ENCODE assay signal across 24 cellular contexts in the genomic region with DNA sequence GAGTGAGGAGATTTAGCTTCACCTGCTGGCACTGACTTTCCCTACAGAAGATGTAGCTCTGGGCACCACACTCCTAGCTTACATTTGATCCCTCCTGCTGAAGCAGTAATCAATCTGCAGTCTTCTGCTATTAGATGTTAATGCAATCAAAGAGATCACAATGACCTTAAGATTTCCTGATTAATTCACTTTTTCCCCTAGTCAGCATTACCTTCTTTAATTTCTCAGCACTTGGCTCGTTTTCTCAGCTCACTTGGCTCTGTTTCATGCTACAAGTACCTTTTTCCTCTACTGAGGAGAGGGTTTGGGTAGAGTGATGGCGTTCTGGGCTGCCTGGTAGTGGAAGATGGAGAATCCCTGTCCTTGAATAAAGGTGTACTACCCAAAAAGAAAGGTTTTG.
A peak's percentile ranks its signal among the peaks of the same experiment; 100 is the strongest.
DNase-seq lines count a peak whose midpoint lies in the region; ATAC-seq, FAIRE-seq and TF ChIP-seq lines count a peak whose summit lies in the region.
"Had no signal": no experiment of that assay in that cellular context is flagged by ENCODE, and none has a peak within 500 bp of the region (broad histone marks: within the 10 kb centered on the region; RNA-seq: fewer than 3 reads in every experiment).

No MANE protein-coding gene starts in this region.

- H2BK5ac ChIP-seq in IMR-90 (ENCODE audit: low read depth, low read length, poor library complexity, severe bottlenecking), result no peak overlapping the region

- WGBS in A549 (ENCODE audit: missing lambda C conversion rate), result 0% methylated on average over 2 of the region's 2 CpGs
- WGBS in IMR-90 (ENCODE audit: extremely low coverage in 2 of 2, insufficient read length in 1 of 2), 2 experiments, result no CpG with 5 or more reads among the region's 2 CpGs

- no peak overlapping the region for H3K14ac ChIP-seq in IMR-90 (replicated peaks; ENCODE audit: low read depth, low read length)

- H3K4me1 ChIP-seq in A549 (no peaks in the 10 kb centered on the region), IMR-90 (ENCODE audit: control insufficient read depth, insufficient read depth, low read length) (no peaks in the 10 kb centered on the region)
- H3K4me1 ChIP-seq: BE2C, BLaER1 had no signal

- no peak overlapping the region for H4K5ac ChIP-seq in IMR-90 (ENCODE audit: low read depth, low read length)

- H2BK15ac ChIP-seq in IMR-90 (ENCODE audit: low read depth, low read length), result no peak overlapping the region

- no peak overlapping the region for H2AFZ ChIP-seq in IMR-90 (replicated peaks; ENCODE audit: low read length, poor library complexity)

- in situ Hi-C loops in IMR-90 (cut with MboI; ENCODE audit: low sequenced_read_pairs), result no loop called here

- POLR2A ChIA-PET in A549 (lab: Yijun Ruan, JAX), result interaction anchor here (0.6 kb wide), 1 partner anchor 268 kb away, joined by 5 read pairs; no protein-coding TSS in a partner anchor
- POLR2A ChIA-PET in IMR-90 (lab: Charles Lee; ENCODE audit: unreplicated experiment), result no interaction called here

- H2AK5ac ChIP-seq in IMR-90 (ENCODE audit: low read depth, low read length), result no peak overlapping the region

- H3K79me1 ChIP-seq in IMR-90 (ENCODE audit: low read depth in 1 of 2, low read length in 2 of 2), result no peaks in the 10 kb centered on the region

- no peak overlapping the region for H4K8ac ChIP-seq in IMR-90 (ENCODE audit: low read depth in 2 of 2, low read length in 2 of 2)

- H3K9me3 ChIP-seq in A549 (no peaks in the 10 kb centered on the region), IMR-90 (ENCODE audit: control insufficient read depth, insufficient read depth, low read length) (no peaks in the 10 kb centered on the region)
- H3K9me3 ChIP-seq: BE2C, BLaER1 had no signal

- intact Hi-C loops in IMR-90 (cut with micrococcal nuclease), result no loop called here

- TF ChIP-seq RAD21 in A549 (conservative IDR thresholded peaks at IDR 0.05 in 1 of 2, IDR thresholded peaks at IDR 0.05 in 1 of 2) (no peak), IMR-90 (IDR thresholded peaks at IDR 0.05; ENCODE audit: low read length) (no peak)

- H3K4me2 ChIP-seq in A549, result no peak overlapping the region
- no peak overlapping the region for H3K4me2 ChIP-seq in IMR-90 (ENCODE audit: low read depth, low read length)
- H3K4me2 ChIP-seq: BLaER1 had no signal

- H4K20me1 ChIP-seq in IMR-90 (ENCODE audit: insufficient read depth, low read length), result no peaks in the 10 kb centered on the region
- H4K20me1 ChIP-seq: BLaER1 had no signal

- DNase-seq in DMS79 treated with DMSO at 0.1 percent for 48 hours (lab: John Stamatoyannopoulos, UW) (peak; percentile 30), DMS79 (lab: John Stamatoyannopoulos, UW) (no peak), A549 (ENCODE audit: low read depth in 1 of 2, low spot score in 1 of 2) (no peak), IMR-90 (no peak), Kasumi-1 (lab: John Stamatoyannopoulos, UW) (no peak)
- DNase-seq: ACHN; BE2C; C1 segment of cervical spinal cord; CD4-positive, alpha-beta memory T cell; CD4-positive, CD25-positive, alpha-beta regulatory T cell; CD8-positive, alpha-beta memory T cell; COR-L47; DMS 273 treated with DMSO at 0.1 percent for 48 hours; DMS153; DMS53; DND-41; EL; GDM1 had no signal

- FAIRE-seq in A549 (lab: Jason Lieb, UNC), result no peak
- FAIRE-seq: GM12878, GM12892, GM18507 had no signal

- H3K9ac ChIP-seq in IMR-90 (ENCODE audit: low read depth, low read length), result no peak overlapping the region
- H3K9ac ChIP-seq: BLaER1 had no signal

- no peak overlapping the region for H3K56ac ChIP-seq in IMR-90 (ENCODE audit: extremely low read depth, insufficient read depth, low read length)

- no peak overlapping the region for H3K4ac ChIP-seq in IMR-90 (ENCODE audit: low read depth, low read length)

- no peak for ATAC-seq in A549
- no peak for ATAC-seq in IMR-90 (ENCODE audit: low read depth)
- no peak for ATAC-seq in HG03025 (IDR thresholded peaks at IDR 0.05; ENCODE audit: low FRiP score, unreplicated experiment)
- ATAC-seq: GM12878 had no signal

- TF ChIP-seq POLR2A in A549 (IDR thresholded peaks at IDR 0.05; ENCODE audit: low read length), result no peak
- TF ChIP-seq POLR2A in IMR-90 (IDR thresholded peaks at IDR 0.05; ENCODE audit: low read depth, low read length), result no peak

- no peak overlapping the region for H2BK20ac ChIP-seq in IMR-90 (ENCODE audit: low read depth, low read length)

- H2AK9ac ChIP-seq in IMR-90 (replicated peaks; ENCODE audit: low read depth, low read length, poor library complexity), result no peak overlapping the region

- BruUV-seq in IMR-90 (replicated peaks; lab: Mats Ljungman, UMichigan), result no TSS peak

- TF ChIP-seq EP300 in A549 (IDR thresholded peaks at IDR 0.05), result no peak

- dilution Hi-C loops in IMR-90 (cut with HindIII; ENCODE audit: low sequenced_read_pairs, unreplicated experiment), result no loop called here

- CTCF ChIA-PET in A549 (lab: Yijun Ruan, JAX), result interaction anchor here (0.6 to 1.8 kb wide), 3 partner anchors 11 to 1328 kb away, joined by 3 to 4 read pairs (median 3); no protein-coding TSS in a partner anchor
- CTCF ChIA-PET in IMR-90 (lab: Yijun Ruan, JAX), result no interaction called here

- no peak overlapping the region for H4K91ac ChIP-seq in IMR-90 (ENCODE audit: insufficient read depth, low read depth, low read length)

- no peak overlapping the region for H3K18ac ChIP-seq in IMR-90 (ENCODE audit: low read depth, low read length)

- H3K9me1 ChIP-seq in IMR-90 (ENCODE audit: insufficient read depth, low read length), result no peaks in the 10 kb centered on the region

- TF ChIP-seq CTCF in A549 (IDR thresholded peaks at IDR 0.05) (no peak), IMR-90 (conservative IDR thresholded peaks at IDR 0.05; ENCODE audit: low read depth, low read length) (no peak)

- H2BK120ac ChIP-seq in IMR-90 (ENCODE audit: low read depth, low read length), result no peak overlapping the region

- no peaks in the 10 kb centered on the region for H3K36me3 ChIP-seq in IMR-90 (ENCODE audit: control insufficient read depth, insufficient read depth, low read length)
- H3K36me3 ChIP-seq: BE2C, BLaER1 had no signal

- no peak overlapping the region for H3K27ac ChIP-seq in A549
- H3K27ac ChIP-seq in IMR-90 (ENCODE audit: insufficient read depth, low read length), result no peak overlapping the region
- H3K27ac ChIP-seq: 22Rv1, BLaER1 had no signal

- H3K23ac ChIP-seq in IMR-90 (ENCODE audit: low read depth, low read length), result no peak overlapping the region

- H3K27me3 ChIP-seq in IMR-90 (ENCODE audit: control insufficient read depth, insufficient read depth, low read length), result peaks cover 16% of the 10 kb centered on the region
- H3K27me3 ChIP-seq: BE2C had no signal

- H3K4me3 ChIP-seq in A549 (no peak overlapping the region), IMR-90 (ENCODE audit: insufficient read depth, low read depth, low read length) (no peak overlapping the region)
- H3K4me3 ChIP-seq: BLaER1, GM12878 had no signal

TF ChIP-seq in A549, 52 proteins besides CTCF, POLR2A, EP300 and RAD21 (continues in another document):
- no peak for TF ChIP-seq PHF8 (IDR thresholded peaks at IDR 0.05; ENCODE audit: borderline replicate concordance, low read depth)
- peak; percentile 28 for TF ChIP-seq MAFK (IDR thresholded peaks at IDR 0.05; ENCODE audit: partially characterized antibody)
- TF ChIP-seq, protein P1, sequence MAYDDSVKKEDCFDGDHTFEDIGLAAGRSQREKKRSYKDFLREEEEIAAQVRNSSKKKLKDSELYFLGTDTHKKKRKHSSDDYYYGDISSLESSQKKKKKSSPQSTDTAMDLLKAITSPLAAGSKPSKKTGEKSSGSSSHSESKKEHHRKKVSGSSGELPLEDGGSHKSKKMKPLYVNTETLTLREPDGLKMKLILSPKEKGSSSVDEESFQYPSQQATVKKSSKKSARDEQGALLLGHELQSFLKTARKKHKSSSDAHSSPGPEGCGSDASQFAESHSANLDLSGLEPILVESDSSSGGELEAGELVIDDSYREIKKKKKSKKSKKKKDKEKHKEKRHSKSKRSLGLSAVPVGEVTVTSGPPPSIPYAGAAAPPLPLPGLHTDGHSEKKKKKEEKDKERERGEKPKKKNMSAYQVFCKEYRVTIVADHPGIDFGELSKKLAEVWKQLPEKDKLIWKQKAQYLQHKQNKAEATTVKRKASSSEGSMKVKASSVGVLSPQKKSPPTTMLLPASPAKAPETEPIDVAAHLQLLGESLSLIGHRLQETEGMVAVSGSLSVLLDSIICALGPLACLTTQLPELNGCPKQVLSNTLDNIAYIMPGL (CRISPR knock-in tag; IDR thresholded peaks at IDR 0.05; ENCODE audit: borderline replicate concordance), result no peak

TF ChIP-seq in IMR-90, 13 proteins besides CTCF, POLR2A, EP300 and RAD21:
- TF ChIP-seq NFE2L2 (IDR thresholded peaks at IDR 0.05; ENCODE audit: low read depth, low read length) (no peak), MAFK (IDR thresholded peaks at IDR 0.05; ENCODE audit: low read depth, low read length) (peak; percentile 70)
